In genomic region chr16:84896847-84897246, GRCh38 we compare ENCODE assay signal across 31 cellular contexts.
"Had no signal": no experiment of that assay in that cellular context is flagged by ENCODE, and none has a peak within 500 bp of the region (broad histone marks: within the 10 kb centered on the region; RNA-seq: fewer than 3 reads in every experiment).

No MANE protein-coding gene starts in this region.

- H3K4me2 ChIP-seq: SK-N-SH had no signal

- H3K4me3 ChIP-seq: SJSA1 had no signal

- H3K9ac ChIP-seq: SK-N-SH had no signal

- ATAC-seq: activated CD8-positive, alpha-beta memory T cell treated with anti-CD3 and anti-CD28 coated beads, Interleukin-2, amount 10 ng/mL, durations not matched to agents 7 days and 5 days; Panc1; T-helper 17 cell had no signal

- H3K4me3 Mint-ChIP-seq: activated CD4-positive, alpha-beta memory T cell treated with anti-CD3 and anti-CD28 coated beads, Interleukin-2, amount 10 ng/mL, durations not matched to agents 7 days and 5 days; activated CD8-positive, alpha-beta memory T cell treated with anti-CD3 and anti-CD28 coated beads, Interleukin-2, amount 10 ng/mL, durations not matched to agents 7 days and 5 days; activated naive CD8-positive, alpha-beta T cell treated with anti-CD3 and anti-CD28 coated beads for 36 hours; T-helper 17 cell had no signal

- H3K27ac ChIP-seq: brain microvascular endothelial cell, SJSA1, VCaP had no signal

- H3K9me3 Mint-ChIP-seq: activated naive CD8-positive, alpha-beta T cell treated with anti-CD3 and anti-CD28 coated beads for 36 hours had no signal

- H3K36me3 Mint-ChIP-seq: activated CD8-positive, alpha-beta memory T cell treated with anti-CD3 and anti-CD28 coated beads, Interleukin-2, amount 10 ng/mL, durations not matched to agents 7 days and 5 days; activated naive CD8-positive, alpha-beta T cell treated with anti-CD3 and anti-CD28 coated beads for 36 hours had no signal

- H3K9me2 ChIP-seq: SK-N-SH had no signal

- H3K4me1 ChIP-seq: SJSA1 had no signal

- DNase-seq: activated CD4-positive, alpha-beta memory T cell treated with anti-CD3 and anti-CD28 coated beads, Interleukin-2, amount 10 ng/mL, durations not matched to agents 7 days and 5 days; activated CD4-positive, alpha-beta T cell treated with anti-CD3 and anti-CD28 coated beads for 1 hour; activated CD4-positive, alpha-beta T cell treated with anti-CD3 and anti-CD28 coated beads for 48 hours; activated CD4-positive, CD25-positive, alpha-beta regulatory T cell; activated CD8-positive, alpha-beta memory T cell treated with anti-CD3 and anti-CD28 coated beads for 24 hours; activated CD8-positive, alpha-beta memory T cell treated with anti-CD3 and anti-CD28 coated beads, Interleukin-2, amount 10 ng/mL, durations not matched to agents 7 days and 5 days; activated CD8-positive, alpha-beta memory T cell treated with anti-CD3 and anti-CD28 coated beads, Interleukin-2, amount 50 U/mL, for 48 hours; activated effector memory CD4-positive, alpha-beta T cell treated with Interleukin-2 at 50 U/mL for 16 hours; activated naive CD4-positive, alpha-beta T cell treated with anti-CD3 and anti-CD28 coated beads, Interleukin-2, amount 50 U/mL, for 16 hours; activated naive CD8-positive, alpha-beta T cell treated with anti-CD3 and anti-CD28 coated beads for 36 hours; activated T-cell treated with anti-CD3 and anti-CD28 coated beads, Interleukin-2, amount 50 U/mL, for 48 hours; amniotic stem cell; brain microvascular endothelial cell; central memory CD4-positive, alpha-beta T cell; Karpas-422; NCI-H1105; NCI-H1417 treated with DMSO at 0.1 percent for 48 hours; NCI-H187 treated with DMSO at 0.1 percent for 48 hours; NCI-H2081; NCI-H2171 treated with DMSO at 0.1 percent for 48 hours; NCI-H2227 treated with DMSO at 0.1 percent for 48 hours; NCI-H446; NCI-H510A treated with DMSO at 0.1 percent for 48 hours; NCI-H526 treated with DMSO at 0.1 percent for 48 hours; NCI-H82; SHP77 treated with DMSO at 0.1 percent for 48 hours; SK-N-SH; T-helper 17 cell had no signal

- H3K27me3 ChIP-seq: brain microvascular endothelial cell, SJSA1 had no signal

- H3K9me3 ChIP-seq: SJSA1, SK-N-SH had no signal

- H3K27ac Mint-ChIP-seq: activated CD4-positive, alpha-beta memory T cell treated with anti-CD3 and anti-CD28 coated beads, Interleukin-2, amount 10 ng/mL, durations not matched to agents 7 days and 5 days; activated CD8-positive, alpha-beta memory T cell treated with anti-CD3 and anti-CD28 coated beads, Interleukin-2, amount 10 ng/mL, durations not matched to agents 7 days and 5 days; activated naive CD8-positive, alpha-beta T cell treated with anti-CD3 and anti-CD28 coated beads for 36 hours; T-helper 17 cell had no signal

- H3K36me3 ChIP-seq: SJSA1 had no signal
